1 cellular context compared by ENCODE assay signal in the genomic region with DNA sequence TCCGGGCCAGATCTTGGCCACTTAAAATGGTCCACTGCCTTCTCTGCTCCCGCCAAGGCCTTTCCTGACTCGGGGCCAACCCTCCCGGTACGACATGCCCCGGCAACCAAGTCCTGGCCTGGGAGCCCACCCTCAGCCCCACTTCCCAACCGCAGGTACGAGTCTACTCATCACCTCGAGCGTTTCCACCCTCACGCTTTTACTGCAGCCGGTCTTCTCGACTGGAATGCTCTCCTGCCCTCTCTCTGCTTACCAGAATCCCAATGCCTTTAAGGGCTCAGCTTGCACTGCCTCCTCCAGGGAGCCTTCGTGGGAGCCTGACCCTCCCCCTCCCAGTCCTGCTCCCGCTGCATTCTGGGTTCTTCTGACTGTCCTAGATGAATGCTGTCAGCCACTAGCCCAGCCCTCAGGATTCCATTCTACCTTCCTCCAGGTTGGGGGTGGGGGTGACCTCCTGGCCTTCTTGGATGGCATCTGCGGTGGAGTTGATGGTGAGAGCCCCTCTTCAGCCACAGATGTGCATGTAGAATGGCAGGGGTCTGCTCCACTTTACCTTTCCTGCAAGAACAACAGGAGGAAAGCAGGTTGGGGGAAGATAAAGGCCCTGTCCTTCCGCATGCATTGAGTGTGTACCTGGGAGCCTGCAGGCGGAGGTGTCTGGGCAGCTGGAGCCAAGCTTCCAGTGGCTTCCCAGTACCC.
A peak's percentile ranks its signal among the peaks of the same experiment; 100 is the strongest.
TF ChIP-seq lines count a peak whose summit lies in the region.

No MANE protein-coding gene starts in this region.

TF ChIP-seq in HepG2, 621 proteins besides CTCF, POLR2A, EP300 and RAD21 (continued from another document and continues in another):
- TF ChIP-seq, protein P1, sequence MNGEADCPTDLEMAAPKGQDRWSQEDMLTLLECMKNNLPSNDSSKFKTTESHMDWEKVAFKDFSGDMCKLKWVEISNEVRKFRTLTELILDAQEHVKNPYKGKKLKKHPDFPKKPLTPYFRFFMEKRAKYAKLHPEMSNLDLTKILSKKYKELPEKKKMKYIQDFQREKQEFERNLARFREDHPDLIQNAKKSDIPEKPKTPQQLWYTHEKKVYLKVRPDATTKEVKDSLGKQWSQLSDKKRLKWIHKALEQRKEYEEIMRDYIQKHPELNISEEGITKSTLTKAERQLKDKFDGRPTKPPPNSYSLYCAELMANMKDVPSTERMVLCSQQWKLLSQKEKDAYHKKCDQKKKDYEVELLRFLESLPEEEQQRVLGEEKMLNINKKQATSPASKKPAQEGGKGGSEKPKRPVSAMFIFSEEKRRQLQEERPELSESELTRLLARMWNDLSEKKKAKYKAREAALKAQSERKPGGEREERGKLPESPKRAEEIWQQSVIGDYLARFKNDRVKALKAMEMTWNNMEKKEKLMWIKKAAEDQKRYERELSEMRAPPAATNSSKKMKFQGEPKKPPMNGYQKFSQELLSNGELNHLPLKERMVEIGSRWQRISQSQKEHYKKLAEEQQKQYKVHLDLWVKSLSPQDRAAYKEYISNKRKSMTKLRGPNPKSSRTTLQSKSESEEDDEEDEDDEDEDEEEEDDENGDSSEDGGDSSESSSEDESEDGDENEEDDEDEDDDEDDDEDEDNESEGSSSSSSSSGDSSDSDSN (CRISPR knock-in tag; IDR thresholded peaks at IDR 0.05) = peak; percentile 66
- TF ChIP-seq ERF (CRISPR knock-in tag; IDR thresholded peaks at IDR 0.05) = peak; percentile 51; the same call in 1 of the 2 replicates
- TF ChIP-seq, protein P2, sequence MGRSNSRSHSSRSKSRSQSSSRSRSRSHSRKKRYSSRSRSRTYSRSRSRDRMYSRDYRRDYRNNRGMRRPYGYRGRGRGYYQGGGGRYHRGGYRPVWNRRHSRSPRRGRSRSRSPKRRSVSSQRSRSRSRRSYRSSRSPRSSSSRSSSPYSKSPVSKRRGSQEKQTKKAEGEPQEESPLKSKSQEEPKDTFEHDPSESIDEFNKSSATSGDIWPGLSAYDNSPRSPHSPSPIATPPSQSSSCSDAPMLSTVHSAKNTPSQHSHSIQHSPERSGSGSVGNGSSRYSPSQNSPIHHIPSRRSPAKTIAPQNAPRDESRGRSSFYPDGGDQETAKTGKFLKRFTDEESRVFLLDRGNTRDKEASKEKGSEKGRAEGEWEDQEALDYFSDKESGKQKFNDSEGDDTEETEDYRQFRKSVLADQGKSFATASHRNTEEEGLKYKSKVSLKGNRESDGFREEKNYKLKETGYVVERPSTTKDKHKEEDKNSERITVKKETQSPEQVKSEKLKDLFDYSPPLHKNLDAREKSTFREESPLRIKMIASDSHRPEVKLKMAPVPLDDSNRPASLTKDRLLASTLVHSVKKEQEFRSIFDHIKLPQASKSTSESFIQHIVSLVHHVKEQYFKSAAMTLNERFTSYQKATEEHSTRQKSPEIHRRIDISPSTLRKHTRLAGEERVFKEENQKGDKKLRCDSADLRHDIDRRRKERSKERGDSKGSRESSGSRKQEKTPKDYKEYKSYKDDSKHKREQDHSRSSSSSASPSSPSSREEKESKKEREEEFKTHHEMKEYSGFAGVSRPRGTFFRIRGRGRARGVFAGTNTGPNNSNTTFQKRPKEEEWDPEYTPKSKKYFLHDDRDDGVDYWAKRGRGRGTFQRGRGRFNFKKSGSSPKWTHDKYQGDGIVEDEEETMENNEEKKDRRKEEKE (IDR thresholded peaks at IDR 0.05) = no peak
- no peak; the same call in 1 of the 2 replicates for TF ChIP-seq CC2D1A (CRISPR knock-in tag; IDR thresholded peaks at IDR 0.05)
- TF ChIP-seq ELF1 (CRISPR knock-in tag; IDR thresholded peaks at IDR 0.05) = peak; percentile 17; the same call in 1 of the 2 replicates
- TF ChIP-seq, protein P3, sequence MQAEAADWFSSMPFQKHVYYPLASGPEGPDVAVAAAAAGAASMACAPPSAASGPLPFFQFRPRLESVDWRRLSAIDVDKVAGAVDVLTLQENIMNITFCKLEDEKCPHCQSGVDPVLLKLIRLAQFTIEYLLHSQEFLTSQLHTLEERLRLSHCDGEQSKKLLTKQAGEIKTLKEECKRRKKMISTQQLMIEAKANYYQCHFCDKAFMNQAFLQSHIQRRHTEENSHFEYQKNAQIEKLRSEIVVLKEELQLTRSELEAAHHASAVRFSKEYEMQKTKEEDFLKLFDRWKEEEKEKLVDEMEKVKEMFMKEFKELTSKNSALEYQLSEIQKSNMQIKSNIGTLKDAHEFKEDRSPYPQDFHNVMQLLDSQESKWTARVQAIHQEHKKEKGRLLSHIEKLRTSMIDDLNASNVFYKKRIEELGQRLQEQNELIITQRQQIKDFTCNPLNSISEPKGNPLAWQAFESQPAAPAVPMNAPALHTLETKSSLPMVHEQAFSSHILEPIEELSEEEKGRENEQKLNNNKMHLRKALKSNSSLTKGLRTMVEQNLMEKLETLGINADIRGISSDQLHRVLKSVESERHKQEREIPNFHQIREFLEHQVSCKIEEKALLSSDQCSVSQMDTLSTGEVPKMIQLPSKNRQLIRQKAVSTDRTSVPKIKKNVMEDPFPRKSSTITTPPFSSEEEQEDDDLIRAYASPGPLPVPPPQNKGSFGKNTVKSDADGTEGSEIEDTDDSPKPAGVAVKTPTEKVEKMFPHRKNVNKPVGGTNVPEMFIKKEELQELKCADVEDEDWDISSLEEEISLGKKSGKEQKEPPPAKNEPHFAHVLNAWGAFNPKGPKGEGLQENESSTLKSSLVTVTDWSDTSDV (CRISPR knock-in tag; IDR thresholded peaks at IDR 0.05) = no peak
- TF ChIP-seq GTF3A (CRISPR knock-in tag; conservative IDR thresholded peaks at IDR 0.05) = no peak
- no peak for TF ChIP-seq ETV6 (CRISPR knock-in tag; conservative IDR thresholded peaks at IDR 0.05)
- TF ChIP-seq, protein P4, sequence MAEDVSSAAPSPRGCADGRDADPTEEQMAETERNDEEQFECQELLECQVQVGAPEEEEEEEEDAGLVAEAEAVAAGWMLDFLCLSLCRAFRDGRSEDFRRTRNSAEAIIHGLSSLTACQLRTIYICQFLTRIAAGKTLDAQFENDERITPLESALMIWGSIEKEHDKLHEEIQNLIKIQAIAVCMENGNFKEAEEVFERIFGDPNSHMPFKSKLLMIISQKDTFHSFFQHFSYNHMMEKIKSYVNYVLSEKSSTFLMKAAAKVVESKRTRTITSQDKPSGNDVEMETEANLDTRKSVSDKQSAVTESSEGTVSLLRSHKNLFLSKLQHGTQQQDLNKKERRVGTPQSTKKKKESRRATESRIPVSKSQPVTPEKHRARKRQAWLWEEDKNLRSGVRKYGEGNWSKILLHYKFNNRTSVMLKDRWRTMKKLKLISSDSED (CRISPR knock-in tag; IDR thresholded peaks at IDR 0.05) = no peak
- TF ChIP-seq MYNN (CRISPR knock-in tag; IDR thresholded peaks at IDR 0.05; ENCODE audit: low read depth) = no peak
- no peak for TF ChIP-seq REPIN1 (CRISPR knock-in tag; IDR thresholded peaks at IDR 0.05; ENCODE audit: borderline replicate concordance, low read depth)
- TF ChIP-seq SP140L (CRISPR knock-in tag; IDR thresholded peaks at IDR 0.05; ENCODE audit: borderline replicate concordance) = no peak
- TF ChIP-seq, protein P5, sequence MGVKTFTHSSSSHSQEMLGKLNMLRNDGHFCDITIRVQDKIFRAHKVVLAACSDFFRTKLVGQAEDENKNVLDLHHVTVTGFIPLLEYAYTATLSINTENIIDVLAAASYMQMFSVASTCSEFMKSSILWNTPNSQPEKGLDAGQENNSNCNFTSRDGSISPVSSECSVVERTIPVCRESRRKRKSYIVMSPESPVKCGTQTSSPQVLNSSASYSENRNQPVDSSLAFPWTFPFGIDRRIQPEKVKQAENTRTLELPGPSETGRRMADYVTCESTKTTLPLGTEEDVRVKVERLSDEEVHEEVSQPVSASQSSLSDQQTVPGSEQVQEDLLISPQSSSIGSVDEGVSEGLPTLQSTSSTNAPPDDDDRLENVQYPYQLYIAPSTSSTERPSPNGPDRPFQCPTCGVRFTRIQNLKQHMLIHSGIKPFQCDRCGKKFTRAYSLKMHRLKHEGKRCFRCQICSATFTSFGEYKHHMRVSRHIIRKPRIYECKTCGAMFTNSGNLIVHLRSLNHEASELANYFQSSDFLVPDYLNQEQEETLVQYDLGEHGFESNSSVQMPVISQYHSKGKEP (CRISPR knock-in tag; IDR thresholded peaks at IDR 0.05) = no peak
- TF ChIP-seq STAT5B (CRISPR knock-in tag; IDR thresholded peaks at IDR 0.05) = no peak
- TF ChIP-seq, protein P6, sequence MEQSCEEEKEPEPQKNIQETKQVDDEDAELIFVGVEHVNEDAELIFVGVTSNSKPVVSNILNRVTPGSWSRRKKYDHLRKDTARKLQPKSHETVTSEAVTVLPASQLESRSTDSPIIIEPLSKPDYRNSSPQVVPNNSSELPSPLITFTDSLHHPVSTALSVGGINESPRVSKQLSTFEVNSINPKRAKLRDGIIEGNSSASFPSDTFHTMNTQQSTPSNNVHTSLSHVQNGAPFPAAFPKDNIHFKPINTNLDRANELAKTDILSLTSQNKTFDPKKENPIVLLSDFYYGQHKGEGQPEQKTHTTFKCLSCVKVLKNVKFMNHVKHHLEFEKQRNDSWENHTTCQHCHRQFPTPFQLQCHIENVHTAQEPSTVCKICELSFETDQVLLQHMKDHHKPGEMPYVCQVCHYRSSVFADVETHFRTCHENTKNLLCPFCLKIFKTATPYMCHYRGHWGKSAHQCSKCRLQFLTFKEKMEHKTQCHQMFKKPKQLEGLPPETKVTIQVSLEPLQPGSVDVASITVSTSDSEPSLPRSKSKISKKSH (CRISPR knock-in tag; IDR thresholded peaks at IDR 0.05; ENCODE audit: borderline replicate concordance) = no peak
- TF ChIP-seq KDM5A (IDR thresholded peaks at IDR 0.05; ENCODE audit: borderline replicate concordance, low read length) = no peak
- TF ChIP-seq, protein P7, sequence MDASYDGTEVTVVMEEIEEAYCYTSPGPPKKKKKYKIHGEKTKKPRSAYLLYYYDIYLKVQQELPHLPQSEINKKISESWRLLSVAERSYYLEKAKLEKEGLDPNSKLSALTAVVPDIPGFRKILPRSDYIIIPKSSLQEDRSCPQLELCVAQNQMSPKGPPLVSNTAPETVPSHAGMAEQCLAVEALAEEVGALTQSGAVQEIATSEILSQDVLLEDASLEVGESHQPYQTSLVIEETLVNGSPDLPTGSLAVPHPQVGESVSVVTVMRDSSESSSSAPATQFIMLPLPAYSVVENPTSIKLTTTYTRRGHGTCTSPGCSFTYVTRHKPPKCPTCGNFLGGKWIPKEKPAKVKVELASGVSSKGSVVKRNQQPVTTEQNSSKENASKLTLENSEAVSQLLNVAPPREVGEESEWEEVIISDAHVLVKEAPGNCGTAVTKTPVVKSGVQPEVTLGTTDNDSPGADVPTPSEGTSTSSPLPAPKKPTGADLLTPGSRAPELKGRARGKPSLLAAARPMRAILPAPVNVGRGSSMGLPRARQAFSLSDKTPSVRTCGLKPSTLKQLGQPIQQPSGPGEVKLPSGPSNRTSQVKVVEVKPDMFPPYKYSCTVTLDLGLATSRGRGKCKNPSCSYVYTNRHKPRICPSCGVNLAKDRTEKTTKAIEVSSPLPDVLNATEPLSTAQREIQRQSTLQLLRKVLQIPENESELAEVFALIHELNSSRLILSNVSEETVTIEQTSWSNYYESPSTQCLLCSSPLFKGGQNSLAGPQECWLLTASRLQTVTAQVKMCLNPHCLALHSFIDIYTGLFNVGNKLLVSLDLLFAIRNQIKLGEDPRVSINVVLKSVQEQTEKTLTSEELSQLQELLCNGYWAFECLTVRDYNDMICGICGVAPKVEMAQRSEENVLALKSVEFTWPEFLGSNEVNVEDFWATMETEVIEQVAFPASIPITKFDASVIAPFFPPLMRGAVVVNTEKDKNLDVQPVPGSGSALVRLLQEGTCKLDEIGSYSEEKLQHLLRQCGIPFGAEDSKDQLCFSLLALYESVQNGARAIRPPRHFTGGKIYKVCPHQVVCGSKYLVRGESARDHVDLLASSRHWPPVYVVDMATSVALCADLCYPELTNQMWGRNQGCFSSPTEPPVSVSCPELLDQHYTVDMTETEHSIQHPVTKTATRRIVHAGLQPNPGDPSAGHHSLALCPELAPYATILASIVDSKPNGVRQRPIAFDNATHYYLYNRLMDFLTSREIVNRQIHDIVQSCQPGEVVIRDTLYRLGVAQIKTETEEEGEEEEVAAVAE (CRISPR knock-in tag; IDR thresholded peaks at IDR 0.05; ENCODE audit: borderline replicate concordance) = no peak
- no peak for TF ChIP-seq CEBPB (IDR thresholded peaks at IDR 0.05; ENCODE audit: borderline replicate concordance, low read depth, low read length)
- no peak for TF ChIP-seq HNRNPUL1 (IDR thresholded peaks at IDR 0.05; ENCODE audit: low read depth, low read length)
- TF ChIP-seq ZNF670 (CRISPR knock-in tag; IDR thresholded peaks at IDR 0.05; ENCODE audit: borderline replicate concordance) = no peak
- peak; percentile 35 for TF ChIP-seq IKZF4 (CRISPR knock-in tag; IDR thresholded peaks at IDR 0.05; ENCODE audit: borderline replicate concordance, low read depth, not compliant biosample characterization)
- peak; percentile 53; the same call in 1 of the 2 replicates for TF ChIP-seq PITX1 (CRISPR knock-in tag; IDR thresholded peaks at IDR 0.05)
- 0 out of 2 replicates have a peak, but pooled peaks have one; percentile 41 for TF ChIP-seq BORCS8-MEF2B (CRISPR knock-in tag; IDR thresholded peaks at IDR 0.05)
- TF ChIP-seq ZNF878 (CRISPR knock-in tag; IDR thresholded peaks at IDR 0.05) = no peak
- no peak for TF ChIP-seq ZNF383 (CRISPR knock-in tag; IDR thresholded peaks at IDR 0.05; ENCODE audit: borderline replicate concordance)
- TF ChIP-seq NFIC (IDR thresholded peaks at IDR 0.05; ENCODE audit: low read length) = no peak
- TF ChIP-seq, protein P8, sequence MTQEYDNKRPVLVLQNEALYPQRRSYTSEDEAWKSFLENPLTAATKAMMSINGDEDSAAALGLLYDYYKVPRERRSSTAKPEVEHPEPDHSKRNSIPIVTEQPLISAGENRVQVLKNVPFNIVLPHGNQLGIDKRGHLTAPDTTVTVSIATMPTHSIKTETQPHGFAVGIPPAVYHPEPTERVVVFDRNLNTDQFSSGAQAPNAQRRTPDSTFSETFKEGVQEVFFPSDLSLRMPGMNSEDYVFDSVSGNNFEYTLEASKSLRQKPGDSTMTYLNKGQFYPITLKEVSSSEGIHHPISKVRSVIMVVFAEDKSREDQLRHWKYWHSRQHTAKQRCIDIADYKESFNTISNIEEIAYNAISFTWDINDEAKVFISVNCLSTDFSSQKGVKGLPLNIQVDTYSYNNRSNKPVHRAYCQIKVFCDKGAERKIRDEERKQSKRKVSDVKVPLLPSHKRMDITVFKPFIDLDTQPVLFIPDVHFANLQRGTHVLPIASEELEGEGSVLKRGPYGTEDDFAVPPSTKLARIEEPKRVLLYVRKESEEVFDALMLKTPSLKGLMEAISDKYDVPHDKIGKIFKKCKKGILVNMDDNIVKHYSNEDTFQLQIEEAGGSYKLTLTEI (CRISPR knock-in tag; conservative IDR thresholded peaks at IDR 0.05) = no peak
- TF ChIP-seq EEA1 (CRISPR knock-in tag; IDR thresholded peaks at IDR 0.05; ENCODE audit: borderline replicate concordance) = no peak
- no peak for TF ChIP-seq ZFP82 (CRISPR knock-in tag; IDR thresholded peaks at IDR 0.05; ENCODE audit: borderline replicate concordance)
- TF ChIP-seq HNRNPH1 (optimal IDR thresholded peaks at IDR 0.05; ENCODE audit: low read depth, low read length) = no peak
- no peak for TF ChIP-seq SRY (CRISPR knock-in tag; IDR thresholded peaks at IDR 0.05)
- no peak for TF ChIP-seq MIXL1 (CRISPR knock-in tag; IDR thresholded peaks at IDR 0.05)
- 0 out of 2 replicates have a peak, but pooled peaks have one; percentile 27 for TF ChIP-seq SMYD3 (CRISPR knock-in tag; IDR thresholded peaks at IDR 0.05)
- TF ChIP-seq ZNF790 (CRISPR knock-in tag; IDR thresholded peaks at IDR 0.05; ENCODE audit: borderline replicate concordance) = no peak
- TF ChIP-seq ARNT2 (CRISPR knock-in tag; IDR thresholded peaks at IDR 0.05; ENCODE audit: low read depth) = 0 out of 2 replicates have a peak, but pooled peaks have one; percentile 21
- TF ChIP-seq, protein P9, sequence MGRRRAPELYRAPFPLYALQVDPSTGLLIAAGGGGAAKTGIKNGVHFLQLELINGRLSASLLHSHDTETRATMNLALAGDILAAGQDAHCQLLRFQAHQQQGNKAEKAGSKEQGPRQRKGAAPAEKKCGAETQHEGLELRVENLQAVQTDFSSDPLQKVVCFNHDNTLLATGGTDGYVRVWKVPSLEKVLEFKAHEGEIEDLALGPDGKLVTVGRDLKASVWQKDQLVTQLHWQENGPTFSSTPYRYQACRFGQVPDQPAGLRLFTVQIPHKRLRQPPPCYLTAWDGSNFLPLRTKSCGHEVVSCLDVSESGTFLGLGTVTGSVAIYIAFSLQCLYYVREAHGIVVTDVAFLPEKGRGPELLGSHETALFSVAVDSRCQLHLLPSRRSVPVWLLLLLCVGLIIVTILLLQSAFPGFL (CRISPR knock-in tag; IDR thresholded peaks at IDR 0.05) = no peak
